ENCODE assay signal across 19 cellular contexts in genomic region chr16:8812162-8812843, GRCh38.
"Had no signal": no experiment of that assay in that cellular context is flagged by ENCODE, and none has a peak within 500 bp of the region (broad histone marks: within the 10 kb centered on the region; RNA-seq: fewer than 3 reads in every experiment).

No MANE protein-coding gene starts in this region.

- H3K27me3 ChIP-seq: tibial artery had no signal

- ATAC-seq: activated CD4-positive, CD25-positive, alpha-beta regulatory T cell treated with anti-CD3 and anti-CD28 coated beads, Interleukin-2, amount 50 U/mL, for 24 hours; activated T-cell treated with anti-CD3 and anti-CD28 coated beads, Interleukin-2, amount 50 U/mL, for 72 hours; lower lobe of right lung; naive thymus-derived CD8-positive, alpha-beta T cell; stimulated activated naive CD8-positive, alpha-beta T cell treated with anti-CD3 and anti-CD28 coated beads, Interleukin-15, amount 100 ng/mL, for 72 hours; T-cell had no signal

- DNase-seq: activated CD4-positive, alpha-beta T cell treated with anti-CD3 and anti-CD28 coated beads, Interleukin-2, amount 10 ng/mL, durations not matched to agents 24 days and 14 days; activated effector memory CD4-positive, alpha-beta T cell treated with anti-CD3 and anti-CD28 coated beads, Interleukin-2, amount 50 U/mL, for 16 hours; activated naive CD4-positive, alpha-beta T cell treated with anti-CD3 and anti-CD28 coated beads, Interleukin-2, amount 10 ng/mL, durations not matched to agents 7 days and 5 days; activated T-cell treated with anti-CD3 and anti-CD28 coated beads, Interleukin-2, amount 50 U/mL, for 72 hours; erythroblast; foreskin melanocyte; kidney; lower lobe of right lung; mesendoderm; naive thymus-derived CD8-positive, alpha-beta T cell; stimulated activated CD4-positive, alpha-beta T cell treated with anti-CD3 and anti-CD28 coated beads, Interleukin-12 subunit alpha, Interleukin-12 subunit beta, amount 100 ng/mL, for 4 hours; stimulated activated CD4-positive, alpha-beta T cell treated with anti-CD3 and anti-CD28 coated beads, Interleukin-4, amount 100 ng/mL, for 4 hours; stimulated activated naive CD8-positive, alpha-beta T cell treated with anti-CD3 and anti-CD28 coated beads, Interleukin-15, amount 100 ng/mL, for 72 hours; T-cell; tibial artery had no signal

- H3K27me3 Mint-ChIP-seq: activated CD4-positive, alpha-beta T cell treated with anti-CD3 and anti-CD28 coated beads, Interleukin-2, amount 10 ng/mL, durations not matched to agents 24 days and 14 days; activated naive CD4-positive, alpha-beta T cell treated with anti-CD3 and anti-CD28 coated beads, Interleukin-2, amount 10 ng/mL, durations not matched to agents 7 days and 5 days; naive thymus-derived CD8-positive, alpha-beta T cell; progenitor cell of endocrine pancreas; stimulated activated naive CD8-positive, alpha-beta T cell treated with anti-CD3 and anti-CD28 coated beads, Interleukin-15, amount 100 ng/mL, for 72 hours; T-cell had no signal

- H3K4me3 Mint-ChIP-seq: activated CD4-positive, alpha-beta T cell treated with anti-CD3 and anti-CD28 coated beads, Interleukin-2, amount 10 ng/mL, durations not matched to agents 24 days and 14 days; activated naive CD4-positive, alpha-beta T cell treated with anti-CD3 and anti-CD28 coated beads, Interleukin-2, amount 10 ng/mL, durations not matched to agents 7 days and 5 days; activated T-cell treated with anti-CD3 and anti-CD28 coated beads, Interleukin-2, amount 50 U/mL, for 72 hours; naive thymus-derived CD8-positive, alpha-beta T cell; stimulated activated naive CD8-positive, alpha-beta T cell treated with anti-CD3 and anti-CD28 coated beads, Interleukin-15, amount 100 ng/mL, for 72 hours; T-cell; T-helper 2 cell treated with Interferon-gamma antibody and Interleukin-4, amounts not matched to agents 5 μg/mL and 100 μg/mL, for 36 hours had no signal

- H3K9me3 ChIP-seq: lower lobe of right lung, tibial artery had no signal

- H3K27ac Mint-ChIP-seq: activated CD4-positive, alpha-beta T cell treated with anti-CD3 and anti-CD28 coated beads, Interleukin-2, amount 10 ng/mL, durations not matched to agents 24 days and 14 days; activated naive CD4-positive, alpha-beta T cell treated with anti-CD3 and anti-CD28 coated beads, Interleukin-2, amount 10 ng/mL, durations not matched to agents 7 days and 5 days; naive thymus-derived CD8-positive, alpha-beta T cell; progenitor cell of endocrine pancreas; T-helper 2 cell treated with Interferon-gamma antibody and Interleukin-4, amounts not matched to agents 5 μg/mL and 100 μg/mL, for 36 hours had no signal

- H3K9me3 Mint-ChIP-seq: activated CD4-positive, alpha-beta T cell treated with anti-CD3 and anti-CD28 coated beads, Interleukin-2, amount 10 ng/mL, durations not matched to agents 24 days and 14 days; activated naive CD4-positive, alpha-beta T cell treated with anti-CD3 and anti-CD28 coated beads, Interleukin-2, amount 10 ng/mL, durations not matched to agents 7 days and 5 days; activated T-cell treated with anti-CD3 and anti-CD28 coated beads, Interleukin-2, amount 50 U/mL, for 72 hours; naive thymus-derived CD8-positive, alpha-beta T cell; stimulated activated naive CD8-positive, alpha-beta T cell treated with anti-CD3 and anti-CD28 coated beads, Interleukin-15, amount 100 ng/mL, for 72 hours; T-cell; T-helper 2 cell treated with Interferon-gamma antibody and Interleukin-4, amounts not matched to agents 5 μg/mL and 100 μg/mL, for 36 hours had no signal

- H3K27ac ChIP-seq: lower lobe of right lung, tibial artery, VCaP had no signal

- H3K4me1 ChIP-seq: lower lobe of right lung, tibial artery had no signal

- H3K4me3 ChIP-seq: lower lobe of right lung, tibial artery had no signal
